In the genomic region with DNA sequence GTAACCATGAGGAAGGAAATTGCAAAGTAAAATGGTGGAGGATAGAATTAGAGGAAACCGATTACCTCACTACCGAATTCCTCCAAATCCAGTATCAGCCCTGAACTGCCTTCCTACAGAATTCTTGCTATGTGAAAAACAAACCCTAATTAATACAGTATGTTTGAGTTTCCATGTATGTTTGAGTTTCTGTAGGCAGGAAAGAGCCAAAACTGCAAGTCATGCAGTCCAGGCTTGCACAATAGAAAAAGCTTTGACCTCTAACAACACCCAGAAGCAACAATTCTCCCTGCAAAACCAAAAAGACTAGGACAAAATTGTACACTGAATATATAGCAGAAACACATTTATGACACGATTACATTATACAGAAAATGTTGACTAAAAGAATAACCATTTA, we compare ENCODE assay signal across 21 cellular contexts.
DNase-seq lines count a peak whose midpoint lies in the region; ATAC-seq and TF ChIP-seq lines count a peak whose summit lies in the region.
"Had no signal": no experiment of that assay in that cellular context is flagged by ENCODE, and none has a peak within 500 bp of the region (broad histone marks: within the 10 kb centered on the region; RNA-seq: fewer than 3 reads in every experiment).

No MANE protein-coding gene starts in this region.

- no peak overlapping the region for H3K4me3 ChIP-seq in BJ (ENCODE audit: low read depth, low read length)
- H3K4me3 ChIP-seq: tibial nerve had no signal

- ATAC-seq in GM21619 (IDR thresholded peaks at IDR 0.05; ENCODE audit: unreplicated experiment) (no peak), left ventricle myocardium superior (no peak)
- ATAC-seq in stimulated activated memory B cell treated with anti-CD40 and anti-IgM and Interleukin-4, amounts not matched to agents 10 μg/mL and 1 μg/mL and 100 μg/mL, for 72 hours, result no peak
- no peak for ATAC-seq in activated CD8-positive, alpha-beta T cell treated with anti-CD3 and anti-CD28 coated beads for 36 hours
- ATAC-seq: activated naive CD4-positive, alpha-beta T cell treated with anti-CD3 and anti-CD28 coated beads, Interleukin-2, amount 50 U/mL, for 72 hours had no signal

- no peaks in the 10 kb centered on the region for H3K36me3 ChIP-seq in BJ (ENCODE audit: control insufficient read depth, insufficient read depth, low read length)
- H3K36me3 ChIP-seq: tibial nerve had no signal

- H3K27me3 ChIP-seq in BJ (ENCODE audit: control insufficient read depth, insufficient read depth, low read length), result no peaks in the 10 kb centered on the region
- H3K27me3 ChIP-seq: tibial nerve had no signal

- DNase-seq in BJ (ENCODE audit: low read depth) (peak; percentile 29), NOMO-1 treated with DMSO at 0.1 percent for 48 hours (lab: John Stamatoyannopoulos, UW; ENCODE audit: unreplicated experiment) (peak; percentile 69), epidermal melanocyte (ENCODE audit: insufficient read length, low spot score) (peak; percentile 19), non-pigmented ciliary epithelial cell (ENCODE audit: low read depth) (peak; percentile 26), left ventricle myocardium superior (no peak)
- no peak for DNase-seq in activated CD8-positive, alpha-beta T cell treated with anti-CD3 and anti-CD28 coated beads for 36 hours
- DNase-seq: activated CD4-positive, alpha-beta T cell treated with anti-CD3 and anti-CD28 coated beads, Interleukin-2, amount 50 U/mL, for 1 hour; activated T-cell treated with anti-CD3 and anti-CD28 coated beads, Interleukin-2, amount 50 U/mL, for 24 hours; CD8-positive, alpha-beta memory T cell; effector CD8-positive, alpha-beta T cell; HCEC 1CT; immature natural killer cell; KBM-7; NCI-H1417; NCI-H226; T1000 had no signal

- no peaks in the 10 kb centered on the region for H3K4me1 Mint-ChIP-seq in stimulated activated memory B cell treated with anti-CD40 and anti-IgM and Interleukin-4, amounts not matched to agents 10 μg/mL and 1 μg/mL and 100 μg/mL, for 72 hours
- H3K4me1 Mint-ChIP-seq in activated CD8-positive, alpha-beta T cell treated with anti-CD3 and anti-CD28 coated beads for 36 hours (ENCODE audit: low read depth), result no peaks in the 10 kb centered on the region
- H3K4me1 Mint-ChIP-seq: CD8-positive, alpha-beta memory T cell; immature natural killer cell; memory B cell had no signal

- no peaks in the 10 kb centered on the region for H3K36me3 Mint-ChIP-seq in stimulated activated memory B cell treated with anti-CD40 and anti-IgM and Interleukin-4, amounts not matched to agents 10 μg/mL and 1 μg/mL and 100 μg/mL, for 72 hours
- H3K36me3 Mint-ChIP-seq in activated CD8-positive, alpha-beta T cell treated with anti-CD3 and anti-CD28 coated beads for 36 hours (ENCODE audit: low read depth), result no peaks in the 10 kb centered on the region
- H3K36me3 Mint-ChIP-seq: activated naive CD4-positive, alpha-beta T cell treated with anti-CD3 and anti-CD28 coated beads, Interleukin-2, amount 50 U/mL, for 72 hours; CD8-positive, alpha-beta memory T cell; immature natural killer cell; memory B cell had no signal

- CTCF ChIA-PET in BJ (lab: Yijun Ruan, JAX), result no interaction called here
- CTCF ChIA-PET in activated CD8-positive, alpha-beta T cell treated with anti-CD3 and anti-CD28 coated beads for 36 hours (lab: Charles Lee), result no interaction called here

- intact Hi-C loops in left ventricle myocardium superior (cut with micrococcal nuclease), result no loop called here
- intact Hi-C loops in activated CD8-positive, alpha-beta T cell treated with anti-CD3 and anti-CD28 coated beads for 36 hours (cut with micrococcal nuclease), result no loop called here

- H3K4me3 Mint-ChIP-seq in stimulated activated memory B cell treated with anti-CD40 and anti-IgM and Interleukin-4, amounts not matched to agents 10 μg/mL and 1 μg/mL and 100 μg/mL, for 72 hours, result no peak overlapping the region
- H3K4me3 Mint-ChIP-seq in activated CD8-positive, alpha-beta T cell treated with anti-CD3 and anti-CD28 coated beads for 36 hours, result no peak overlapping the region
- H3K4me3 Mint-ChIP-seq: activated T-cell treated with anti-CD3 and anti-CD28 coated beads, Interleukin-2, amount 50 U/mL, for 24 hours; CD8-positive, alpha-beta memory T cell; immature natural killer cell; memory B cell had no signal

- no peak overlapping the region for H3K27ac Mint-ChIP-seq in stimulated activated memory B cell treated with anti-CD40 and anti-IgM and Interleukin-4, amounts not matched to agents 10 μg/mL and 1 μg/mL and 100 μg/mL, for 72 hours
- H3K27ac Mint-ChIP-seq in activated CD8-positive, alpha-beta T cell treated with anti-CD3 and anti-CD28 coated beads for 36 hours, result no peak overlapping the region
- H3K27ac Mint-ChIP-seq: activated naive CD4-positive, alpha-beta T cell treated with anti-CD3 and anti-CD28 coated beads, Interleukin-2, amount 50 U/mL, for 72 hours; activated T-cell treated with anti-CD3 and anti-CD28 coated beads, Interleukin-2, amount 50 U/mL, for 24 hours; CD8-positive, alpha-beta memory T cell; immature natural killer cell; memory B cell had no signal

- no peaks in the 10 kb centered on the region for H3K27me3 Mint-ChIP-seq in stimulated activated memory B cell treated with anti-CD40 and anti-IgM and Interleukin-4, amounts not matched to agents 10 μg/mL and 1 μg/mL and 100 μg/mL, for 72 hours
- no peaks in the 10 kb centered on the region for H3K27me3 Mint-ChIP-seq in activated CD8-positive, alpha-beta T cell treated with anti-CD3 and anti-CD28 coated beads for 36 hours
- H3K27me3 Mint-ChIP-seq: activated T-cell treated with anti-CD3 and anti-CD28 coated beads, Interleukin-2, amount 50 U/mL, for 24 hours; CD8-positive, alpha-beta memory T cell had no signal

- TF ChIP-seq CTCF in BJ (IDR thresholded peaks at IDR 0.05; ENCODE audit: insufficient read depth, low read depth, low read length), result no peak
- no peak for TF ChIP-seq CTCF in activated CD8-positive, alpha-beta T cell treated with anti-CD3 and anti-CD28 coated beads for 36 hours (IDR thresholded peaks at IDR 0.05)

- peaks cover 3% of the 10 kb centered on the region for H3K9me3 Mint-ChIP-seq in stimulated activated memory B cell treated with anti-CD40 and anti-IgM and Interleukin-4, amounts not matched to agents 10 μg/mL and 1 μg/mL and 100 μg/mL, for 72 hours
- no peaks in the 10 kb centered on the region for H3K9me3 Mint-ChIP-seq in activated CD8-positive, alpha-beta T cell treated with anti-CD3 and anti-CD28 coated beads for 36 hours
- H3K9me3 Mint-ChIP-seq: activated naive CD4-positive, alpha-beta T cell treated with anti-CD3 and anti-CD28 coated beads, Interleukin-2, amount 50 U/mL, for 72 hours; activated T-cell treated with anti-CD3 and anti-CD28 coated beads, Interleukin-2, amount 50 U/mL, for 24 hours; memory B cell had no signal

- POLR2A ChIA-PET in BJ (lab: Charles Lee), result no interaction called here
- POLR2A ChIA-PET in activated CD8-positive, alpha-beta T cell treated with anti-CD3 and anti-CD28 coated beads for 36 hours (lab: Charles Lee), result no interaction called here

Comparison
In these comparisons a context has a peak if more than half of its experiments do, and no peak if none do; other contexts are left out.
1. DNase-seq: peak in BJ (single experiment), NOMO-1 treated with DMSO at 0.1 percent for 48 hours (single experiment), epidermal melanocyte (single experiment) and non-pigmented ciliary epithelial cell (single experiment); none in left ventricle myocardium superior (single experiment) and activated CD8-positive, alpha-beta T cell treated with anti-CD3 and anti-CD28 coated beads for 36 hours (single experiment).